In the genomic region with DNA sequence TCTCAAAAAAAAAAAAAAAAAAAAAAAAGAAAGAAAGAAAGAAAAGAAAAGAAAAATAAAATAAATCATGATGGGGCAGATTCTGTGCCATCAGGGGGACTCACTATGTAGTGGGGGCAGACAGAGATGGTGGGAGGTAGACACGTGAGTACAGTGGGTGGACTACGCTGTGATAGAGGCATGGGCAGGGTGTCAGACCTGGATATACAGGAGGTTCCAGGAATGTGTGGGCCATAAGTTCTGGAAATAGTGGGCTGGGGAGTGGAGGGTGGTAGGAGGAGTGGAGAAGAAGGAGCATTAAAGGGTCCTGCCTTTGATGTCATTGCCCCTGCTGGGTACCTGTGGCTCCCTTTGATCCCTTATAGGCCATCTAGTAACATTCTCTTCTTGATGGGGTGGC, we compare ENCODE assay signal across 23 cellular contexts. TPM values are rescaled to one million over a fixed set of nuclear protein-coding genes. Genes with fewer than 3 reads are reported as not detected.
DNase-seq lines count a peak whose midpoint lies in the region; ATAC-seq and TF ChIP-seq lines count a peak whose summit lies in the region.
"Had no signal": no experiment of that assay in that cellular context is flagged by ENCODE, and none has a peak within 500 bp of the region (broad histone marks: within the 10 kb centered on the region; RNA-seq: fewer than 3 reads in every experiment).

No MANE protein-coding gene starts in this region.

- no peak for DNase-seq in activated naive CD8-positive, alpha-beta T cell treated with anti-CD3 and anti-CD28 coated beads, Interleukin-2, amount 50 U/mL, for 24 hours
- no peak for DNase-seq in activated naive CD8-positive, alpha-beta T cell treated with anti-CD3 and anti-CD28 coated beads for 36 hours
- DNase-seq in coronary artery (ENCODE audit: low spot score) (peak; percentile 22), spleen (peak; percentile 18), Ammon's horn (ENCODE audit: low spot score) (no peak), adrenal gland (no peak), prostate gland (ENCODE audit: low spot score) (no peak), T-cell (no peak)
- DNase-seq: BE2C; CD8-positive, alpha-beta memory T cell; DMS 273 treated with DMSO at 0.1 percent for 48 hours; DMS79; EL; GDM1 had no signal

- TF ChIP-seq CTCF in coronary artery (IDR thresholded peaks at IDR 0.05) (no peak), spleen (IDR thresholded peaks at IDR 0.05 in 8 of 11, conservative IDR thresholded peaks at IDR 0.05 in 3 of 11) (no peak), adrenal gland (IDR thresholded peaks at IDR 0.05) (no peak), prostate gland (IDR thresholded peaks at IDR 0.05) (no peak)

- H3K27ac Mint-ChIP-seq in activated naive CD8-positive, alpha-beta T cell treated with anti-CD3 and anti-CD28 coated beads, Interleukin-2, amount 50 U/mL, for 24 hours, result peak overlapping the region; percentile 49
- no peak overlapping the region for H3K27ac Mint-ChIP-seq in activated naive CD8-positive, alpha-beta T cell treated with anti-CD3 and anti-CD28 coated beads for 36 hours
- no peak overlapping the region for H3K27ac Mint-ChIP-seq in T-cell
- H3K27ac Mint-ChIP-seq: CD14-positive monocyte; CD4-positive, alpha-beta T cell; CD8-positive, alpha-beta memory T cell; GM23338 had no signal

- POLR2A ChIA-PET in T-cell (lab: Charles Lee), result no interaction called here

- 78 to 89% (median 81%) methylated on average over 2 of the region's 2 CpGs for WGBS in spleen, 5 donors
- WGBS in adrenal gland, 4 donors, result 66 to 80% (median 71%) methylated on average over 2 of the region's 2 CpGs
- 71% methylated on average over 2 of the region's 2 CpGs for WGBS in prostate gland

- H3K4me1 ChIP-seq in spleen (peaks cover 0 to 18% (median 5%) of the 10 kb centered on the region in 6 donors), adrenal gland (replicated peaks in 1 of 2) (no peaks in the 10 kb centered on the region), prostate gland (replicated peaks) (no peaks in the 10 kb centered on the region)
- H3K4me1 ChIP-seq: HAP-1 had no signal

- no peak overlapping the region for H3K4me3 ChIP-seq in coronary artery
- no peak overlapping the region for H3K4me3 ChIP-seq in spleen
- no peak overlapping the region for H3K4me3 ChIP-seq in adrenal gland
- H3K4me3 ChIP-seq in prostate gland, result no peak overlapping the region
- H3K4me3 ChIP-seq: BLaER1 treated with 17β-estradiol and CSF1 and Interleukin-3, amounts not matched to agents 10 nM and 100 nM; GM12878; GM23338; HAP-1 had no signal

- intact Hi-C loops in spleen (cut with DNase I; ENCODE audit: low total_unique reads) (loop anchor here (2.0 kb wide), 1 partner anchor 48 kb away; no protein-coding TSS in a partner anchor), adrenal gland (cut with DNase I) (loop anchor here in 1 of 2 donors (5.0 kb wide), 2 partner anchors 47 to 143 kb away; no protein-coding TSS in a partner anchor), prostate gland (cut with DNase I) (no loop called here)

- peaks cover 2% of the 10 kb centered on the region for H3K4me1 Mint-ChIP-seq in activated naive CD8-positive, alpha-beta T cell treated with anti-CD3 and anti-CD28 coated beads, Interleukin-2, amount 50 U/mL, for 24 hours
- no peaks in the 10 kb centered on the region for H3K4me1 Mint-ChIP-seq in activated naive CD8-positive, alpha-beta T cell treated with anti-CD3 and anti-CD28 coated beads for 36 hours
- peaks cover 0 to 3% (median 0%) of the 10 kb centered on the region in 3 donors for H3K4me1 Mint-ChIP-seq in T-cell

- H3K36me3 Mint-ChIP-seq in activated naive CD8-positive, alpha-beta T cell treated with anti-CD3 and anti-CD28 coated beads, Interleukin-2, amount 50 U/mL, for 24 hours (ENCODE audit: low read depth), result no peaks in the 10 kb centered on the region
- H3K36me3 Mint-ChIP-seq in activated naive CD8-positive, alpha-beta T cell treated with anti-CD3 and anti-CD28 coated beads for 36 hours, result no peaks in the 10 kb centered on the region
- H3K36me3 Mint-ChIP-seq in T-cell, result no peaks in the 10 kb centered on the region
- H3K36me3 Mint-ChIP-seq: CD14-positive monocyte; CD8-positive, alpha-beta memory T cell had no signal

- CTCF ChIA-PET in T-cell (lab: Charles Lee), result interaction anchor here (0.7 to 2.7 kb wide), 4 partner anchors 13 to 191 kb away, joined by 3 to 10 read pairs (median 4); no protein-coding TSS in a partner anchor

- H3K27me3 ChIP-seq in spleen (replicated peaks in 1 of 7) (peaks cover 0 to 79% (median 28%) of the 10 kb centered on the region in 7 donors), adrenal gland (peaks cover 24% of the 10 kb centered on the region), prostate gland (replicated peaks; ENCODE audit: insufficient read depth) (no peaks in the 10 kb centered on the region)
- H3K27me3 ChIP-seq: BE2C had no signal

- peaks cover 42% of the 10 kb centered on the region for H3K27me3 Mint-ChIP-seq in activated naive CD8-positive, alpha-beta T cell treated with anti-CD3 and anti-CD28 coated beads, Interleukin-2, amount 50 U/mL, for 24 hours
- H3K27me3 Mint-ChIP-seq in activated naive CD8-positive, alpha-beta T cell treated with anti-CD3 and anti-CD28 coated beads for 36 hours, result peaks cover 59% of the 10 kb centered on the region
- peaks cover 39 to 45% of the 10 kb centered on the region in 2 donors for H3K27me3 Mint-ChIP-seq in T-cell

- H3K36me3 ChIP-seq in spleen (no peaks in the 10 kb centered on the region), adrenal gland (replicated peaks in 1 of 2) (no peaks in the 10 kb centered on the region), prostate gland (no peaks in the 10 kb centered on the region)
- H3K36me3 ChIP-seq: BE2C; BLaER1 treated with 17β-estradiol and CSF1 and Interleukin-3, amounts not matched to agents 10 nM and 100 nM; HAP-1 had no signal

- TF ChIP-seq POLR2A in spleen (IDR thresholded peaks at IDR 0.05) (no peak), adrenal gland (IDR thresholded peaks at IDR 0.05) (no peak), prostate gland (IDR thresholded peaks at IDR 0.05) (no peak)

- H3K4me3 Mint-ChIP-seq in activated naive CD8-positive, alpha-beta T cell treated with anti-CD3 and anti-CD28 coated beads, Interleukin-2, amount 50 U/mL, for 24 hours, result no peak overlapping the region
- no peak overlapping the region for H3K4me3 Mint-ChIP-seq in activated naive CD8-positive, alpha-beta T cell treated with anti-CD3 and anti-CD28 coated beads for 36 hours
- H3K4me3 Mint-ChIP-seq in T-cell, result no peak overlapping the region
- H3K4me3 Mint-ChIP-seq: CD4-positive, alpha-beta T cell; CD8-positive, alpha-beta memory T cell; GM23338 had no signal

- no peaks in the 10 kb centered on the region for H3K9me3 Mint-ChIP-seq in activated naive CD8-positive, alpha-beta T cell treated with anti-CD3 and anti-CD28 coated beads, Interleukin-2, amount 50 U/mL, for 24 hours
- no peaks in the 10 kb centered on the region for H3K9me3 Mint-ChIP-seq in activated naive CD8-positive, alpha-beta T cell treated with anti-CD3 and anti-CD28 coated beads for 36 hours
- H3K9me3 Mint-ChIP-seq in T-cell, result no peaks in the 10 kb centered on the region
- H3K9me3 Mint-ChIP-seq: CD4-positive, alpha-beta T cell; CD8-positive, alpha-beta memory T cell had no signal

- no peak for ATAC-seq in activated naive CD8-positive, alpha-beta T cell treated with anti-CD3 and anti-CD28 coated beads, Interleukin-2, amount 50 U/mL, for 24 hours
- no peak for ATAC-seq in T-cell (replicated peaks in 1 of 4)
- ATAC-seq: GM12878, GM23338 had no signal

- no peaks in the 10 kb centered on the region for H3K9me3 ChIP-seq in spleen
- no peaks in the 10 kb centered on the region for H3K9me3 ChIP-seq in adrenal gland (replicated peaks in 1 of 3)
- H3K9me3 ChIP-seq in prostate gland, result no peaks in the 10 kb centered on the region
- H3K9me3 ChIP-seq: BE2C, HAP-1 had no signal

- H3K27ac ChIP-seq in coronary artery, result no peak overlapping the region
- H3K27ac ChIP-seq in spleen, result no peak overlapping the region
- H3K27ac ChIP-seq in adrenal gland, result no peak overlapping the region
- no peak overlapping the region for H3K27ac ChIP-seq in prostate gland
- H3K27ac ChIP-seq: 22Rv1; BLaER1 treated with 17β-estradiol and CSF1 and Interleukin-3, amounts not matched to agents 10 nM and 100 nM had no signal

RNA-seq across cellular contexts. Expression of gene WNT6, which starts 8.8 kb away (rescaled TPM):
- total RNA-seq in activated naive CD8-positive, alpha-beta T cell treated with anti-CD3 and anti-CD28 coated beads for 36 hours, result under 1 TPM in 1 of 2 experiments, not detected in 1; 0.21 TPM
- total RNA-seq in spleen, result 10 to 100 TPM in 3 of 7 donors, 1 to 10 TPM in 4; 2.2 to 10.9 (median 10.0) TPM
- 1 to 10 TPM; 1.1 to 4.0 (median 1.1) TPM for polyA plus RNA-seq in spleen
- 1 to 10 TPM in 2 of 8 donors, under 1 TPM in 5, not detected in 1; 0.39 to 2.2 (median 0.72) TPM for total RNA-seq in adrenal gland
- polyA plus RNA-seq in adrenal gland, result 1 to 10 TPM in 1 of 3 donors, under 1 TPM in 1, not detected in 1; 0.40 to 1.8 TPM
- total RNA-seq in prostate gland, result 10 to 100 TPM in 1 of 2 donors, 1 to 10 TPM in 1; 8.0 to 56.5 TPM
- total RNA-seq in T-cell, result under 1 TPM in 2 of 5 donors, not detected in 3; 0.13 to 0.20 TPM
- total RNA-seq: CD4-positive, alpha-beta T cell; GM23338 had no signal
- polyA plus RNA-seq: AG04450, GM23338 had no signal

RNA-seq across cellular contexts. Expression of gene PRKAG3, which starts 19.2 kb away (rescaled TPM):
- not detected for total RNA-seq in activated naive CD8-positive, alpha-beta T cell treated with anti-CD3 and anti-CD28 coated beads for 36 hours
- not detected for total RNA-seq in spleen
- polyA plus RNA-seq in spleen, result not detected
- total RNA-seq in adrenal gland, result under 1 TPM in 1 of 8 donors, not detected in 7; 0.20 TPM
- polyA plus RNA-seq in adrenal gland, result not detected
- total RNA-seq in prostate gland, result under 1 TPM in 1 of 2 donors, not detected in 1; 0.14 TPM
- not detected for total RNA-seq in T-cell
- total RNA-seq: CD4-positive, alpha-beta T cell; CD8-positive, alpha-beta memory T cell; GM23338; H4 had no signal
- polyA plus RNA-seq: AG04450; CD14-positive monocyte; CD8-positive, alpha-beta memory T cell; GM23338 had no signal

RNA-seq across cellular contexts. Expression of gene WNT10A, which starts 29.9 kb away (rescaled TPM):
- 1 to 10 TPM; 6.8 to 7.1 TPM for total RNA-seq in activated naive CD8-positive, alpha-beta T cell treated with anti-CD3 and anti-CD28 coated beads for 36 hours
- total RNA-seq in spleen (1 to 10 TPM; 1.6 to 7.9 (median 3.5) TPM), adrenal gland (under 1 TPM in 2 of 8 donors, not detected in 6; 0.14 to 0.43 TPM), prostate gland (1 to 10 TPM; 3.6 to 4.3 TPM), T-cell (10 to 100 TPM in 1 of 5 donors, 1 to 10 TPM in 4; 3.1 to 10.7 (median 6.1) TPM)
- polyA plus RNA-seq in spleen (1 to 10 TPM; 1.5 to 2.5 (median 1.5) TPM), adrenal gland (under 1 TPM in 2 of 3 donors, not detected in 1; 0.07 to 0.24 TPM)
- total RNA-seq: GM23338, H4 had no signal
- polyA plus RNA-seq: AG04450, CD14-positive monocyte, GM23338 had no signal

Comparison
In these comparisons a context has a peak if more than half of its experiments do, and no peak if none do; other contexts are left out.
1. DNase-seq: peak in coronary artery (single experiment) and spleen (single experiment); none in activated naive CD8-positive, alpha-beta T cell treated with anti-CD3 and anti-CD28 coated beads, Interleukin-2, amount 50 U/mL, for 24 hours (single experiment), activated naive CD8-positive, alpha-beta T cell treated with anti-CD3 and anti-CD28 coated beads for 36 hours (single experiment), Ammon's horn (single experiment), adrenal gland (0 of 7), prostate gland (single experiment) and T-cell (0 of 34).